Comparison of ENCODE assay signal across 25 cellular contexts in genomic region chr7:141242568-141242967, GRCh38.
"Had no signal": no experiment of that assay in that cellular context is flagged by ENCODE, and none has a peak within 500 bp of the region (broad histone marks: within the 10 kb centered on the region; RNA-seq: fewer than 3 reads in every experiment).

No MANE protein-coding gene starts in this region.

- H3K4me1 Mint-ChIP-seq: activated naive CD4-positive, alpha-beta T cell treated with anti-CD3 and anti-CD28 coated beads, Interleukin-2, amount 50 U/mL, for 24 hours had no signal

- H3K4me3 Mint-ChIP-seq: activated CD8-positive, alpha-beta T cell treated with anti-CD3 and anti-CD28 coated beads for 36 hours; activated naive CD4-positive, alpha-beta T cell treated with anti-CD3 and anti-CD28 coated beads, Interleukin-2, amount 50 U/mL, for 24 hours; activated T-cell treated with anti-CD3 and anti-CD28 coated beads, Interleukin-2, amount 50 U/mL, for 24 hours; activated T-helper 1 cell treated with anti-CD3 and anti-CD28 coated beads, Interleukin-12 subunit alpha, Interleukin-12 subunit beta, Interleukin-2, Interleukin-4 antibody, amounts not matched to agents 30 ng/mL and 10 ng/mL and 1 ng/mL, durations not matched to agents 14 hours and 24 hours and 36 hours had no signal

- H3K27me3 Mint-ChIP-seq: activated T-cell treated with anti-CD3 and anti-CD28 coated beads, Interleukin-2, amount 50 U/mL, for 24 hours had no signal

- H3K36me3 Mint-ChIP-seq: activated naive CD4-positive, alpha-beta T cell treated with anti-CD3 and anti-CD28 coated beads, Interleukin-2, amount 50 U/mL, for 24 hours had no signal

- DNase-seq: activated CD4-positive, alpha-beta T cell treated with anti-CD3 and anti-CD28 coated beads for 4 hours; activated CD8-positive, alpha-beta T cell treated with anti-CD3 and anti-CD28 coated beads for 36 hours; activated effector memory CD4-positive, alpha-beta T cell treated with Interleukin-2 at 50 U/mL for 16 hours; activated naive CD4-positive, alpha-beta T cell; activated T-cell treated with anti-CD3 and anti-CD28 coated beads, Interleukin-2, amount 50 U/mL, for 24 hours; aorta; colonic mucosa; MM.1S; NCI-H1105; NCI-H1436; NCI-H187; NCI-H2081; NCI-H446; NCI-H524; NCI-H748 treated with DMSO at 0.1 percent for 48 hours; NK-92 treated with Interleukin-12 subunit alpha and Interleukin-12 subunit beta, amount 100 ng/mL, for 24 hours; OCI-M1; Right ventricle myocardium superior; SK-N-SH; T-helper 1 cell; WERI-Rb-1 had no signal

- ATAC-seq: activated CD4-positive, CD25-positive, alpha-beta regulatory T cell treated with anti-CD3 and anti-CD28 coated beads, Interleukin-2, amount 50 U/mL, for 24 hours; activated CD8-positive, alpha-beta T cell treated with anti-CD3 and anti-CD28 coated beads for 36 hours; Panc1 had no signal

- H3K27ac Mint-ChIP-seq: activated CD8-positive, alpha-beta T cell treated with anti-CD3 and anti-CD28 coated beads for 36 hours; activated naive CD4-positive, alpha-beta T cell treated with anti-CD3 and anti-CD28 coated beads, Interleukin-2, amount 50 U/mL, for 24 hours; activated T-cell treated with anti-CD3 and anti-CD28 coated beads, Interleukin-2, amount 50 U/mL, for 24 hours; activated T-helper 1 cell treated with anti-CD3 and anti-CD28 coated beads, Interleukin-12 subunit alpha, Interleukin-12 subunit beta, Interleukin-2, Interleukin-4 antibody, amounts not matched to agents 30 ng/mL and 10 ng/mL and 1 ng/mL, durations not matched to agents 14 hours and 24 hours and 36 hours had no signal

- H3K9me3 Mint-ChIP-seq: activated CD8-positive, alpha-beta T cell treated with anti-CD3 and anti-CD28 coated beads for 36 hours; activated naive CD4-positive, alpha-beta T cell treated with anti-CD3 and anti-CD28 coated beads, Interleukin-2, amount 50 U/mL, for 24 hours; activated T-cell treated with anti-CD3 and anti-CD28 coated beads, Interleukin-2, amount 50 U/mL, for 24 hours; activated T-helper 1 cell treated with anti-CD3 and anti-CD28 coated beads, Interleukin-12 subunit alpha, Interleukin-12 subunit beta, Interleukin-2, Interleukin-4 antibody, amounts not matched to agents 30 ng/mL and 10 ng/mL and 1 ng/mL, durations not matched to agents 14 hours and 24 hours and 36 hours had no signal
